Comparison of ENCODE assay signal across 12 cellular contexts in genomic region chr22:26542831-26543230, GRCh38. TPM values are rescaled to one million over a fixed set of nuclear protein-coding genes. Genes with fewer than 3 reads are reported as not detected.
DNase-seq lines count a peak whose midpoint lies in the region; ATAC-seq and TF ChIP-seq lines count a peak whose summit lies in the region.
"Had no signal": no experiment of that assay in that cellular context is flagged by ENCODE, and none has a peak within 500 bp of the region (broad histone marks: within the 10 kb centered on the region; RNA-seq: fewer than 3 reads in every experiment).

No MANE protein-coding gene starts in this region.

- no peaks in the 10 kb centered on the region for H3K9me2 ChIP-seq in OCI-LY1 (ENCODE audit: low read depth, low read length)

- H3K27me3 ChIP-seq in OCI-LY1 (ENCODE audit: insufficient read depth, low read length): no peaks in the 10 kb centered on the region

- ATAC-seq in stimulated activated effector memory CD8-positive, alpha-beta T cell treated with anti-CD3 and anti-CD28 coated beads, Interleukin-12 subunit alpha, Interleukin-12 subunit beta, amount 100 ng/mL, for 72 hours: peak; percentile 68

- no peak for DNase-seq in activated T-cell treated with anti-CD3 and anti-CD28 coated beads, Interleukin-2, amount 50 U/mL, for 24 hours
- DNase-seq in activated T-cell treated with anti-CD3 and anti-CD28 coated beads for 4 hours (no peak), amniotic stem cell (lab: John Stamatoyannopoulos, UW) (no peak), glutamatergic neuron (no peak), NCI-H2171 treated with DMSO at 0.1 percent for 48 hours (lab: John Stamatoyannopoulos, UW) (no peak)
- no peak for DNase-seq in stimulated activated effector memory CD8-positive, alpha-beta T cell treated with anti-CD3 and anti-CD28 coated beads, Interleukin-12 subunit alpha, Interleukin-12 subunit beta, amount 100 ng/mL, for 72 hours (ENCODE audit: low spot score in 2 of 2)
- DNase-seq: HFFc6, SHP77 had no signal

- intact Hi-C loops in dendritic cell treated with granulocyte-macrophage colony-stimulating factor and Interleukin-4, amounts not matched to agents 40 ng/mL and 50 ng/mL, for 4 days (cut with micrococcal nuclease): loop anchor here (2.0 kb wide), 1 partner anchor 46 kb away; no protein-coding TSS in a partner anchor

- H3K9me3 ChIP-seq in OCI-LY1 (ENCODE audit: low read length): no peaks in the 10 kb centered on the region

- peak overlapping the region; percentile 35; the same call in 1 of the 2 replicates for H3K9ac ChIP-seq in OCI-LY1 (ENCODE audit: low read length)

- no peak overlapping the region for H3K4me3 ChIP-seq in OCI-LY1 (ENCODE audit: low read depth, low read length, poor library complexity, severe bottlenecking)
- H3K4me3 ChIP-seq: smooth muscle cell had no signal

- H3K36me3 ChIP-seq in OCI-LY1 (ENCODE audit: insufficient read depth, low read length): peaks cover 60% of the 10 kb centered on the region

- no peaks in the 10 kb centered on the region for H3K79me2 ChIP-seq in OCI-LY1 (ENCODE audit: insufficient read depth, low read length)

- peaks cover 54% of the 10 kb centered on the region for H3K4me1 ChIP-seq in OCI-LY1 (ENCODE audit: insufficient read depth, low read length, severe bottlenecking)

- peaks cover 34% of the 10 kb centered on the region for H3K4me1 Mint-ChIP-seq in activated T-cell treated with anti-CD3 and anti-CD28 coated beads, Interleukin-2, amount 50 U/mL, for 24 hours (ENCODE audit: low read depth)
- H3K4me1 Mint-ChIP-seq in dendritic cell treated with granulocyte-macrophage colony-stimulating factor and Interleukin-4, amounts not matched to agents 40 ng/mL and 50 ng/mL, for 4 days (ENCODE audit: low read depth): peaks cover 49% of the 10 kb centered on the region
- H3K4me1 Mint-ChIP-seq in stimulated activated effector memory CD8-positive, alpha-beta T cell treated with anti-CD3 and anti-CD28 coated beads, Interleukin-12 subunit alpha, Interleukin-12 subunit beta, amount 100 ng/mL, for 72 hours: peaks cover 45% of the 10 kb centered on the region
- no peaks in the 10 kb centered on the region for H3K4me1 Mint-ChIP-seq in glutamatergic neuron (ENCODE audit: low read depth, unreplicated experiment)

- H3K27ac ChIP-seq in OCI-LY1 (ENCODE audit: low read depth, low read length, poor library complexity, severe bottlenecking): peak overlapping the region; percentile 88

- H3K4me2 ChIP-seq in OCI-LY1 (ENCODE audit: low read length): peak overlapping the region; percentile 14; the same call in 1 of the 2 replicates
- H3K4me2 ChIP-seq: smooth muscle cell had no signal

- peak overlapping the region; percentile 71 for H3K27ac Mint-ChIP-seq in activated T-cell treated with anti-CD3 and anti-CD28 coated beads, Interleukin-2, amount 50 U/mL, for 24 hours
- peak overlapping the region; percentile 93 for H3K27ac Mint-ChIP-seq in dendritic cell treated with granulocyte-macrophage colony-stimulating factor and Interleukin-4, amounts not matched to agents 40 ng/mL and 50 ng/mL, for 4 days
- peak overlapping the region; percentile 88 for H3K27ac Mint-ChIP-seq in stimulated activated effector memory CD8-positive, alpha-beta T cell treated with anti-CD3 and anti-CD28 coated beads, Interleukin-12 subunit alpha, Interleukin-12 subunit beta, amount 100 ng/mL, for 72 hours
- H3K27ac Mint-ChIP-seq in glutamatergic neuron (ENCODE audit: unreplicated experiment): no peak overlapping the region
- H3K27ac Mint-ChIP-seq: HFFc6 had no signal

- H3K4me3 Mint-ChIP-seq in activated T-cell treated with anti-CD3 and anti-CD28 coated beads, Interleukin-2, amount 50 U/mL, for 24 hours: no peak overlapping the region
- no peak overlapping the region for H3K4me3 Mint-ChIP-seq in dendritic cell treated with granulocyte-macrophage colony-stimulating factor and Interleukin-4, amounts not matched to agents 40 ng/mL and 50 ng/mL, for 4 days
- no peak overlapping the region for H3K4me3 Mint-ChIP-seq in stimulated activated effector memory CD8-positive, alpha-beta T cell treated with anti-CD3 and anti-CD28 coated beads, Interleukin-12 subunit alpha, Interleukin-12 subunit beta, amount 100 ng/mL, for 72 hours
- no peak overlapping the region for H3K4me3 Mint-ChIP-seq in glutamatergic neuron (ENCODE audit: unreplicated experiment)
- H3K4me3 Mint-ChIP-seq: activated naive CD4-positive, alpha-beta T cell treated with anti-CD3 and anti-CD28 coated beads, Interleukin-2, amount 50 U/mL, for 24 hours; HFFc6 had no signal

- H3K27me3 Mint-ChIP-seq in activated T-cell treated with anti-CD3 and anti-CD28 coated beads, Interleukin-2, amount 50 U/mL, for 24 hours: no peaks in the 10 kb centered on the region
- H3K27me3 Mint-ChIP-seq in dendritic cell treated with granulocyte-macrophage colony-stimulating factor and Interleukin-4, amounts not matched to agents 40 ng/mL and 50 ng/mL, for 4 days: no peaks in the 10 kb centered on the region
- H3K27me3 Mint-ChIP-seq in glutamatergic neuron (ENCODE audit: unreplicated experiment): no peaks in the 10 kb centered on the region
- H3K27me3 Mint-ChIP-seq: activated naive CD4-positive, alpha-beta T cell treated with anti-CD3 and anti-CD28 coated beads, Interleukin-2, amount 50 U/mL, for 24 hours had no signal

- no peaks in the 10 kb centered on the region for H4K20me1 ChIP-seq in OCI-LY1 (ENCODE audit: insufficient read depth, low read length)

- no peaks in the 10 kb centered on the region for H3F3A ChIP-seq in OCI-LY1 (ENCODE audit: insufficient read depth, low read length)

- TF ChIP-seq CTCF in OCI-LY1 (IDR thresholded peaks at IDR 0.05; ENCODE audit: low read length) (no peak), glutamatergic neuron (IDR thresholded peaks at IDR 0.05; ENCODE audit: partially characterized antibody, unreplicated experiment) (no peak)

- no peak overlapping the region for H2AFZ ChIP-seq in OCI-LY1 (ENCODE audit: low read length)

- H3K9me3 Mint-ChIP-seq in activated T-cell treated with anti-CD3 and anti-CD28 coated beads, Interleukin-2, amount 50 U/mL, for 24 hours: no peaks in the 10 kb centered on the region
- H3K9me3 Mint-ChIP-seq in dendritic cell treated with granulocyte-macrophage colony-stimulating factor and Interleukin-4, amounts not matched to agents 40 ng/mL and 50 ng/mL, for 4 days: no peaks in the 10 kb centered on the region
- no peaks in the 10 kb centered on the region for H3K9me3 Mint-ChIP-seq in stimulated activated effector memory CD8-positive, alpha-beta T cell treated with anti-CD3 and anti-CD28 coated beads, Interleukin-12 subunit alpha, Interleukin-12 subunit beta, amount 100 ng/mL, for 72 hours
- H3K9me3 Mint-ChIP-seq in glutamatergic neuron (ENCODE audit: unreplicated experiment): no peaks in the 10 kb centered on the region
- H3K9me3 Mint-ChIP-seq: activated naive CD4-positive, alpha-beta T cell treated with anti-CD3 and anti-CD28 coated beads, Interleukin-2, amount 50 U/mL, for 24 hours; HFFc6 had no signal

- peaks cover 62% of the 10 kb centered on the region for H3K36me3 Mint-ChIP-seq in activated T-cell treated with anti-CD3 and anti-CD28 coated beads, Interleukin-2, amount 50 U/mL, for 24 hours (ENCODE audit: low read depth)
- peaks cover 72% of the 10 kb centered on the region for H3K36me3 Mint-ChIP-seq in dendritic cell treated with granulocyte-macrophage colony-stimulating factor and Interleukin-4, amounts not matched to agents 40 ng/mL and 50 ng/mL, for 4 days (ENCODE audit: low read depth)
- H3K36me3 Mint-ChIP-seq in stimulated activated effector memory CD8-positive, alpha-beta T cell treated with anti-CD3 and anti-CD28 coated beads, Interleukin-12 subunit alpha, Interleukin-12 subunit beta, amount 100 ng/mL, for 72 hours: peaks cover 55% of the 10 kb centered on the region
- H3K36me3 Mint-ChIP-seq in glutamatergic neuron (ENCODE audit: unreplicated experiment): no peaks in the 10 kb centered on the region

RNA-seq across cellular contexts. Expression of gene TFIP11, which starts 30.6 kb away (rescaled TPM):
- total RNA-seq in glutamatergic neuron (ENCODE audit: unreplicated experiment): 39.9 TPM

RNA-seq across cellular contexts. Expression of gene TPST2, which starts 47.1 kb away (rescaled TPM):
- total RNA-seq in glutamatergic neuron (ENCODE audit: unreplicated experiment): 10.6 TPM

RNA-seq across cellular contexts. Expression of gene SRRD, which starts 59.2 kb away (rescaled TPM):
- total RNA-seq in glutamatergic neuron (ENCODE audit: unreplicated experiment): 20.1 TPM

RNA-seq across cellular contexts. Expression of gene HPS4, which starts 59.2 kb away (rescaled TPM):
- total RNA-seq in glutamatergic neuron (ENCODE audit: unreplicated experiment): 55.1 TPM
